ENCODE assay signal across 34 cellular contexts in the genomic region with DNA sequence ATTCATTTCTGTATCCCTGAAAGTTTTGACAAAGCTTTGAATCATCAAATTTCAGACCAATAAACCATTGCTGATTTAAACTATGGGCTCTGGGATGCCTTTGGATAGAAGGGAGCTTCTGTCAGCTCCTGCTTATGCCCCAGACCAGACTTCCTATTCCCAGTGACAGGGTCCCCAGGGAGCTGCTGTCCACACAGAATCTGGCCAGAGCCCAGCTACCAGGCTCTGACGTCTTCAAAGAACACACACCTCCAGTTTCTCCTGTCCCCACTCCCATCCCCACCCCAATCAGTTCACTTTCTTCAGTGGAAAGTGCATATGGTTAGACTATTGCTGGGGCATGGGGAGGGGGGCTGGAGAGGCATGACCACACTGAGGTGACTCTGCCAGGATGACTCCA.
"Had no signal": no experiment of that assay in that cellular context is flagged by ENCODE, and none has a peak within 500 bp of the region (broad histone marks: within the 10 kb centered on the region; RNA-seq: fewer than 3 reads in every experiment).

No MANE protein-coding gene starts in this region.

- H3K4me1 ChIP-seq: breast epithelium, pancreas had no signal

- H3K27me3 ChIP-seq: breast epithelium, esophagus muscularis mucosa, foreskin keratinocyte, heart right ventricle, left lung, pancreas, sigmoid colon, tibial artery had no signal

- H3K27me3 Mint-ChIP-seq: activated naive CD4-positive, alpha-beta T cell treated with anti-CD3 and anti-CD28 coated beads, Interleukin-2, amount 10 ng/mL, durations not matched to agents 7 days and 5 days; activated naive CD8-positive, alpha-beta T cell treated with anti-CD3 and anti-CD28 coated beads, Interleukin-2, amount 10 ng/mL, durations not matched to agents 7 days and 5 days; dendritic cell treated with granulocyte-macrophage colony-stimulating factor and Interleukin-4, amounts not matched to agents 40 ng/mL and 50 ng/mL, for 4 days; natural killer cell treated with Interleukin-12 subunit alpha and Interleukin-12 subunit beta and Interleukin-15 and Interleukin-18, amount 100 ng/mL, for 72 hours; stimulated activated memory B cell treated with anti-CD40 and anti-IgM and Interleukin-4, amounts not matched to agents 10 μg/mL and 1 μg/mL and 100 μg/mL, for 72 hours; stimulated activated naive CD8-positive, alpha-beta T cell treated with anti-CD3 and anti-CD28 coated beads, Interleukin-15, amount 100 ng/mL, for 72 hours had no signal

- H3K27ac Mint-ChIP-seq: activated naive CD4-positive, alpha-beta T cell treated with anti-CD3 and anti-CD28 coated beads, Interleukin-2, amount 10 ng/mL, durations not matched to agents 7 days and 5 days; activated naive CD8-positive, alpha-beta T cell treated with anti-CD3 and anti-CD28 coated beads, Interleukin-2, amount 10 ng/mL, durations not matched to agents 7 days and 5 days; dendritic cell treated with granulocyte-macrophage colony-stimulating factor and Interleukin-4, amounts not matched to agents 40 ng/mL and 50 ng/mL, for 4 days; natural killer cell treated with Interleukin-12 subunit alpha and Interleukin-12 subunit beta and Interleukin-15 and Interleukin-18, amount 100 ng/mL, for 72 hours; stimulated activated memory B cell treated with anti-CD40 and anti-IgM and Interleukin-4, amounts not matched to agents 10 μg/mL and 1 μg/mL and 100 μg/mL, for 72 hours; T-helper 1 cell treated with Interleukin-12 subunit alpha and Interleukin-12 subunit beta and Interleukin-4 antibody, amounts not matched to agents 30 μg/mL and 1 μg/mL, for 36 hours had no signal

- ATAC-seq: foreskin keratinocyte; left lung; mucosa of descending colon; natural killer cell treated with Interleukin-12 subunit alpha and Interleukin-12 subunit beta and Interleukin-15 and Interleukin-18, amount 100 ng/mL, for 72 hours; pancreas; stimulated activated memory B cell treated with anti-CD40 and anti-IgM and Interleukin-4, amounts not matched to agents 10 μg/mL and 1 μg/mL and 100 μg/mL, for 72 hours; stimulated activated naive CD8-positive, alpha-beta T cell treated with anti-CD3 and anti-CD28 coated beads, Interleukin-15, amount 100 ng/mL, for 72 hours had no signal

- DNase-seq: activated CD4-positive, alpha-beta T cell treated with anti-CD3 and anti-CD28 coated beads for 48 hours; activated CD4-positive, alpha-beta T cell treated with anti-CD3 and anti-CD28 coated beads, Interleukin-2, amount 50 U/mL, for 48 hours; activated CD8-positive, alpha-beta memory T cell treated with anti-CD3 and anti-CD28 coated beads, Interleukin-2, amount 50 U/mL, for 4 hours; activated gamma-delta T cell; activated naive CD4-positive, alpha-beta T cell treated with anti-CD3 and anti-CD28 coated beads, Interleukin-2, amount 10 ng/mL, durations not matched to agents 7 days and 5 days; activated naive CD8-positive, alpha-beta T cell treated with anti-CD3 and anti-CD28 coated beads, Interleukin-2, amount 10 ng/mL, durations not matched to agents 7 days and 5 days; activated T-cell treated with anti-CD3 and anti-CD28 coated beads, Interleukin-2, amount 50 U/mL, for 1 hour; central memory CD4-positive, alpha-beta T cell; foreskin keratinocyte; left lung; mucosa of descending colon; pancreas; retina; sigmoid colon; stimulated activated CD4-positive, alpha-beta T cell treated with anti-CD3 and anti-CD28 coated beads, Interleukin-1b, Interleukin-23, amount 100 ng/mL, for 48 hours; stimulated activated CD4-positive, alpha-beta T cell treated with anti-CD3 and anti-CD28 coated beads, Interleukin-4, amount 100 ng/mL, for 4 hours; stimulated activated CD8-positive, alpha-beta memory T cell treated with anti-CD3 and anti-CD28 coated beads, Interleukin-4, amount 100 ng/mL, for 48 hours; stimulated activated naive CD8-positive, alpha-beta T cell treated with anti-CD3 and anti-CD28 coated beads, Interleukin-15, amount 100 ng/mL, for 72 hours; SW 1271; T-helper 9 cell; tibial artery had no signal

- H3K4me2 ChIP-seq: smooth muscle cell had no signal

- H3K4me3 ChIP-seq: breast epithelium, esophagus muscularis mucosa, heart right ventricle, left lung, lung, mucosa of descending colon, pancreas, prostate gland, sigmoid colon, smooth muscle cell, tibial artery had no signal

- FAIRE-seq: pancreas, TTC549, urothelium cell line had no signal

- H3K9me3 ChIP-seq: breast epithelium, esophagus muscularis mucosa, heart right ventricle, left lung, mucosa of descending colon, pancreas, prostate gland, sigmoid colon, tibial artery had no signal

- H3K4me3 Mint-ChIP-seq: activated naive CD4-positive, alpha-beta T cell treated with anti-CD3 and anti-CD28 coated beads, Interleukin-2, amount 10 ng/mL, durations not matched to agents 7 days and 5 days; activated naive CD8-positive, alpha-beta T cell treated with anti-CD3 and anti-CD28 coated beads, Interleukin-2, amount 10 ng/mL, durations not matched to agents 7 days and 5 days; dendritic cell treated with granulocyte-macrophage colony-stimulating factor and Interleukin-4, amounts not matched to agents 40 ng/mL and 50 ng/mL, for 4 days; natural killer cell treated with Interleukin-12 subunit alpha and Interleukin-12 subunit beta and Interleukin-15 and Interleukin-18, amount 100 ng/mL, for 72 hours; stimulated activated memory B cell treated with anti-CD40 and anti-IgM and Interleukin-4, amounts not matched to agents 10 μg/mL and 1 μg/mL and 100 μg/mL, for 72 hours; stimulated activated naive CD8-positive, alpha-beta T cell treated with anti-CD3 and anti-CD28 coated beads, Interleukin-15, amount 100 ng/mL, for 72 hours; T-helper 1 cell treated with Interleukin-12 subunit alpha and Interleukin-12 subunit beta and Interleukin-4 antibody, amounts not matched to agents 30 μg/mL and 1 μg/mL, for 36 hours had no signal

- H3K9me3 Mint-ChIP-seq: activated naive CD4-positive, alpha-beta T cell treated with anti-CD3 and anti-CD28 coated beads, Interleukin-2, amount 10 ng/mL, durations not matched to agents 7 days and 5 days; activated naive CD8-positive, alpha-beta T cell treated with anti-CD3 and anti-CD28 coated beads, Interleukin-2, amount 10 ng/mL, durations not matched to agents 7 days and 5 days; dendritic cell treated with granulocyte-macrophage colony-stimulating factor and Interleukin-4, amounts not matched to agents 40 ng/mL and 50 ng/mL, for 4 days; natural killer cell treated with Interleukin-12 subunit alpha and Interleukin-12 subunit beta and Interleukin-15 and Interleukin-18, amount 100 ng/mL, for 72 hours; stimulated activated memory B cell treated with anti-CD40 and anti-IgM and Interleukin-4, amounts not matched to agents 10 μg/mL and 1 μg/mL and 100 μg/mL, for 72 hours; stimulated activated naive CD8-positive, alpha-beta T cell treated with anti-CD3 and anti-CD28 coated beads, Interleukin-15, amount 100 ng/mL, for 72 hours; T-helper 1 cell treated with Interleukin-12 subunit alpha and Interleukin-12 subunit beta and Interleukin-4 antibody, amounts not matched to agents 30 μg/mL and 1 μg/mL, for 36 hours had no signal

- H3K36me3 ChIP-seq: breast epithelium had no signal

- H3K27ac ChIP-seq: breast epithelium, esophagus muscularis mucosa, foreskin keratinocyte, left lung, pancreas, prostate gland, sigmoid colon, tibial artery, VCaP had no signal

- H3K36me3 Mint-ChIP-seq: natural killer cell treated with Interleukin-12 subunit alpha and Interleukin-12 subunit beta and Interleukin-15 and Interleukin-18, amount 100 ng/mL, for 72 hours had no signal
